1 cellular context compared by ENCODE assay signal in the genomic region with DNA sequence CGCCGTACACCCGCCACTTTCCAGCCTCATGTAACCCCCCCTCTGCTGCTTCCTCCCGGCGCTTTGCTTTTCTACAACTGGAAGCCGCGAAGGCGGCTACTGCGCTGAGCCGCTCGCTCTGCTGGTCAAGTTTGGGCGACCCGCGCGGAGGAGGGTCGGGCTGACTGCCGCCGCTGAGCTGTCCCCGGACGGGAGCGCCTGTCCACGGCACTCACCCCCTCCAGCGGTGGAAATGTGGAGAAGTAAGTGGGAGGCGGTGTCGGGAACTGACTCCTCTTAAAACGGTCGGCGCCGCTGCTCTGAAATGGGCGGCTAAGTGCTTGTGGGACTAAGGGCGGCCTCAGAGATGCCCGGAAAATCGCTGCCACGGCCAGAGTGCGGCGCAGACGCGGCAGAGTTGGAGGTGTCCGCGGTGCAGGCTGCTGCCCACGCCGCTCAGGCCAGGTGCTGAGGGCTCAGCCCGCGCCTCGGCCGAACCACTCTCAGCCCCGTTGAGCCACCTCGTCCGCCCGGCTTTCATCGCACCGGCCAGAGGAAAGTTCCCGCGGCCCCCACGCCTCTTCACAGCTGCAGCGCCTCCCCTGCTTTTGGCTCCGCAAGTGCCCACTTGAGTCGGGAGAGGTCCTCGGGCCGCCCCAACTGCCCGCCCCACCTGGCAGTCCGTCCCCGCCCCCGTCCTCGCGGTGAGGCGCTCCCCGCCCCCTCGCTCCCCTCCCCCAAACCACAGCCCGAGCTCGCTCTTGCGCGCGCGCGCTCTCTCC.
TF ChIP-seq lines count a peak whose summit lies in the region.

No MANE protein-coding gene starts in this region.

TF ChIP-seq in WTC11, 78 proteins besides CTCF, POLR2A, EP300 and RAD21 (continued from another document and continues in another):
- TF ChIP-seq, protein P1, sequence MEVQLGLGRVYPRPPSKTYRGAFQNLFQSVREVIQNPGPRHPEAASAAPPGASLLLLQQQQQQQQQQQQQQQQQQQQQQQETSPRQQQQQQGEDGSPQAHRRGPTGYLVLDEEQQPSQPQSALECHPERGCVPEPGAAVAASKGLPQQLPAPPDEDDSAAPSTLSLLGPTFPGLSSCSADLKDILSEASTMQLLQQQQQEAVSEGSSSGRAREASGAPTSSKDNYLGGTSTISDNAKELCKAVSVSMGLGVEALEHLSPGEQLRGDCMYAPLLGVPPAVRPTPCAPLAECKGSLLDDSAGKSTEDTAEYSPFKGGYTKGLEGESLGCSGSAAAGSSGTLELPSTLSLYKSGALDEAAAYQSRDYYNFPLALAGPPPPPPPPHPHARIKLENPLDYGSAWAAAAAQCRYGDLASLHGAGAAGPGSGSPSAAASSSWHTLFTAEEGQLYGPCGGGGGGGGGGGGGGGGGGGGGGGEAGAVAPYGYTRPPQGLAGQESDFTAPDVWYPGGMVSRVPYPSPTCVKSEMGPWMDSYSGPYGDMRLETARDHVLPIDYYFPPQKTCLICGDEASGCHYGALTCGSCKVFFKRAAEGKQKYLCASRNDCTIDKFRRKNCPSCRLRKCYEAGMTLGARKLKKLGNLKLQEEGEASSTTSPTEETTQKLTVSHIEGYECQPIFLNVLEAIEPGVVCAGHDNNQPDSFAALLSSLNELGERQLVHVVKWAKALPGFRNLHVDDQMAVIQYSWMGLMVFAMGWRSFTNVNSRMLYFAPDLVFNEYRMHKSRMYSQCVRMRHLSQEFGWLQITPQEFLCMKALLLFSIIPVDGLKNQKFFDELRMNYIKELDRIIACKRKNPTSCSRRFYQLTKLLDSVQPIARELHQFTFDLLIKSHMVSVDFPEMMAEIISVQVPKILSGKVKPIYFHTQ (CRISPR knock-in tag; IDR thresholded peaks at IDR 0.05), result no peak
- no peak for TF ChIP-seq NR2C2 (CRISPR knock-in tag; IDR thresholded peaks at IDR 0.05)
- TF ChIP-seq, protein P2, sequence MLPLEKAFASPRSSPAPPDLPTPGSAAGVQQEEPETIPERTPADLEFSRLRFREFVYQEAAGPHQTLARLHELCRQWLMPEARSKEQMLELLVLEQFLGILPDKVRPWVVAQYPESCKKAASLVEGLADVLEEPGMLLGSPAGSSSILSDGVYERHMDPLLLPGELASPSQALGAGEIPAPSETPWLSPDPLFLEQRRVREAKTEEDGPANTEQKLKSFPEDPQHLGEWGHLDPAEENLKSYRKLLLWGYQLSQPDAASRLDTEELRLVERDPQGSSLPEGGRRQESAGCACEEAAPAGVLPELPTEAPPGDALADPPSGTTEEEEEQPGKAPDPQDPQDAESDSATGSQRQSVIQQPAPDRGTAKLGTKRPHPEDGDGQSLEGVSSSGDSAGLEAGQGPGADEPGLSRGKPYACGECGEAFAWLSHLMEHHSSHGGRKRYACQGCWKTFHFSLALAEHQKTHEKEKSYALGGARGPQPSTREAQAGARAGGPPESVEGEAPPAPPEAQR (CRISPR knock-in tag; IDR thresholded peaks at IDR 0.05), result no peak
- no peak for TF ChIP-seq ZNF263 (CRISPR knock-in tag; IDR thresholded peaks at IDR 0.05; ENCODE audit: low read depth)
- TF ChIP-seq, protein P3, sequence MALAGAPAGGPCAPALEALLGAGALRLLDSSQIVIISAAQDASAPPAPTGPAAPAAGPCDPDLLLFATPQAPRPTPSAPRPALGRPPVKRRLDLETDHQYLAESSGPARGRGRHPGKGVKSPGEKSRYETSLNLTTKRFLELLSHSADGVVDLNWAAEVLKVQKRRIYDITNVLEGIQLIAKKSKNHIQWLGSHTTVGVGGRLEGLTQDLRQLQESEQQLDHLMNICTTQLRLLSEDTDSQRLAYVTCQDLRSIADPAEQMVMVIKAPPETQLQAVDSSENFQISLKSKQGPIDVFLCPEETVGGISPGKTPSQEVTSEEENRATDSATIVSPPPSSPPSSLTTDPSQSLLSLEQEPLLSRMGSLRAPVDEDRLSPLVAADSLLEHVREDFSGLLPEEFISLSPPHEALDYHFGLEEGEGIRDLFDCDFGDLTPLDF (CRISPR knock-in tag; IDR thresholded peaks at IDR 0.05), result peak; percentile 11; the same call in 1 of the 2 replicates
- TF ChIP-seq, protein P4, sequence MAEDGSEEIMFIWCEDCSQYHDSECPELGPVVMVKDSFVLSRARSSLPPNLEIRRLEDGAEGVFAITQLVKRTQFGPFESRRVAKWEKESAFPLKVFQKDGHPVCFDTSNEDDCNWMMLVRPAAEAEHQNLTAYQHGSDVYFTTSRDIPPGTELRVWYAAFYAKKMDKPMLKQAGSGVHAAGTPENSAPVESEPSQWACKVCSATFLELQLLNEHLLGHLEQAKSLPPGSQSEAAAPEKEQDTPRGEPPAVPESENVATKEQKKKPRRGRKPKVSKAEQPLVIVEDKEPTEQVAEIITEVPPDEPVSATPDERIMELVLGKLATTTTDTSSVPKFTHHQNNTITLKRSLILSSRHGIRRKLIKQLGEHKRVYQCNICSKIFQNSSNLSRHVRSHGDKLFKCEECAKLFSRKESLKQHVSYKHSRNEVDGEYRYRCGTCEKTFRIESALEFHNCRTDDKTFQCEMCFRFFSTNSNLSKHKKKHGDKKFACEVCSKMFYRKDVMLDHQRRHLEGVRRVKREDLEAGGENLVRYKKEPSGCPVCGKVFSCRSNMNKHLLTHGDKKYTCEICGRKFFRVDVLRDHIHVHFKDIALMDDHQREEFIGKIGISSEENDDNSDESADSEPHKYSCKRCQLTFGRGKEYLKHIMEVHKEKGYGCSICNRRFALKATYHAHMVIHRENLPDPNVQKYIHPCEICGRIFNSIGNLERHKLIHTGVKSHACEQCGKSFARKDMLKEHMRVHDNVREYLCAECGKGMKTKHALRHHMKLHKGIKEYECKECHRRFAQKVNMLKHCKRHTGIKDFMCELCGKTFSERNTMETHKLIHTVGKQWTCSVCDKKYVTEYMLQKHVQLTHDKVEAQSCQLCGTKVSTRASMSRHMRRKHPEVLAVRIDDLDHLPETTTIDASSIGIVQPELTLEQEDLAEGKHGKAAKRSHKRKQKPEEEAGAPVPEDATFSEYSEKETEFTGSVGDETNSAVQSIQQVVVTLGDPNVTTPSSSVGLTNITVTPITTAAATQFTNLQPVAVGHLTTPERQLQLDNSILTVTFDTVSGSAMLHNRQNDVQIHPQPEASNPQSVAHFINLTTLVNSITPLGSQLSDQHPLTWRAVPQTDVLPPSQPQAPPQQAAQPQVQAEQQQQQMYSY (CRISPR knock-in tag; IDR thresholded peaks at IDR 0.05), result no peak
- TF ChIP-seq ATF1 (CRISPR knock-in tag; IDR thresholded peaks at IDR 0.05), result no peak
- TF ChIP-seq KAT7 (CRISPR knock-in tag; IDR thresholded peaks at IDR 0.05; ENCODE audit: borderline replicate concordance), result no peak
- TF ChIP-seq ZNF416 (CRISPR knock-in tag; IDR thresholded peaks at IDR 0.05), result no peak
- TF ChIP-seq ZNF138 (CRISPR knock-in tag; conservative IDR thresholded peaks at IDR 0.05), result no peak
- TF ChIP-seq CBFB (CRISPR knock-in tag; IDR thresholded peaks at IDR 0.05; ENCODE audit: low read depth), result no peak
- TF ChIP-seq, protein P5, sequence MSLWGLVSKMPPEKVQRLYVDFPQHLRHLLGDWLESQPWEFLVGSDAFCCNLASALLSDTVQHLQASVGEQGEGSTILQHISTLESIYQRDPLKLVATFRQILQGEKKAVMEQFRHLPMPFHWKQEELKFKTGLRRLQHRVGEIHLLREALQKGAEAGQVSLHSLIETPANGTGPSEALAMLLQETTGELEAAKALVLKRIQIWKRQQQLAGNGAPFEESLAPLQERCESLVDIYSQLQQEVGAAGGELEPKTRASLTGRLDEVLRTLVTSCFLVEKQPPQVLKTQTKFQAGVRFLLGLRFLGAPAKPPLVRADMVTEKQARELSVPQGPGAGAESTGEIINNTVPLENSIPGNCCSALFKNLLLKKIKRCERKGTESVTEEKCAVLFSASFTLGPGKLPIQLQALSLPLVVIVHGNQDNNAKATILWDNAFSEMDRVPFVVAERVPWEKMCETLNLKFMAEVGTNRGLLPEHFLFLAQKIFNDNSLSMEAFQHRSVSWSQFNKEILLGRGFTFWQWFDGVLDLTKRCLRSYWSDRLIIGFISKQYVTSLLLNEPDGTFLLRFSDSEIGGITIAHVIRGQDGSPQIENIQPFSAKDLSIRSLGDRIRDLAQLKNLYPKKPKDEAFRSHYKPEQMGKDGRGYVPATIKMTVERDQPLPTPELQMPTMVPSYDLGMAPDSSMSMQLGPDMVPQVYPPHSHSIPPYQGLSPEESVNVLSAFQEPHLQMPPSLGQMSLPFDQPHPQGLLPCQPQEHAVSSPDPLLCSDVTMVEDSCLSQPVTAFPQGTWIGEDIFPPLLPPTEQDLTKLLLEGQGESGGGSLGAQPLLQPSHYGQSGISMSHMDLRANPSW (CRISPR knock-in tag; conservative IDR thresholded peaks at IDR 0.05; ENCODE audit: low read depth), result no peak
- TF ChIP-seq SP1 (CRISPR knock-in tag; conservative IDR thresholded peaks at IDR 0.05), result 0 out of 2 replicates have a peak, but pooled peaks have one; percentile 20
- no peak for TF ChIP-seq FOXP1 (CRISPR knock-in tag; IDR thresholded peaks at IDR 0.05; ENCODE audit: borderline replicate concordance)
- TF ChIP-seq, protein P6, sequence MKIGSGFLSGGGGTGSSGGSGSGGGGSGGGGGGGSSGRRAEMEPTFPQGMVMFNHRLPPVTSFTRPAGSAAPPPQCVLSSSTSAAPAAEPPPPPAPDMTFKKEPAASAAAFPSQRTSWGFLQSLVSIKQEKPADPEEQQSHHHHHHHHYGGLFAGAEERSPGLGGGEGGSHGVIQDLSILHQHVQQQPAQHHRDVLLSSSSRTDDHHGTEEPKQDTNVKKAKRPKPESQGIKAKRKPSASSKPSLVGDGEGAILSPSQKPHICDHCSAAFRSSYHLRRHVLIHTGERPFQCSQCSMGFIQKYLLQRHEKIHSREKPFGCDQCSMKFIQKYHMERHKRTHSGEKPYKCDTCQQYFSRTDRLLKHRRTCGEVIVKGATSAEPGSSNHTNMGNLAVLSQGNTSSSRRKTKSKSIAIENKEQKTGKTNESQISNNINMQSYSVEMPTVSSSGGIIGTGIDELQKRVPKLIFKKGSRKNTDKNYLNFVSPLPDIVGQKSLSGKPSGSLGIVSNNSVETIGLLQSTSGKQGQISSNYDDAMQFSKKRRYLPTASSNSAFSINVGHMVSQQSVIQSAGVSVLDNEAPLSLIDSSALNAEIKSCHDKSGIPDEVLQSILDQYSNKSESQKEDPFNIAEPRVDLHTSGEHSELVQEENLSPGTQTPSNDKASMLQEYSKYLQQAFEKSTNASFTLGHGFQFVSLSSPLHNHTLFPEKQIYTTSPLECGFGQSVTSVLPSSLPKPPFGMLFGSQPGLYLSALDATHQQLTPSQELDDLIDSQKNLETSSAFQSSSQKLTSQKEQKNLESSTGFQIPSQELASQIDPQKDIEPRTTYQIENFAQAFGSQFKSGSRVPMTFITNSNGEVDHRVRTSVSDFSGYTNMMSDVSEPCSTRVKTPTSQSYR (CRISPR knock-in tag; IDR thresholded peaks at IDR 0.05), result peak; percentile 54; the same call in 1 of the 2 replicates
- TF ChIP-seq, protein P7, sequence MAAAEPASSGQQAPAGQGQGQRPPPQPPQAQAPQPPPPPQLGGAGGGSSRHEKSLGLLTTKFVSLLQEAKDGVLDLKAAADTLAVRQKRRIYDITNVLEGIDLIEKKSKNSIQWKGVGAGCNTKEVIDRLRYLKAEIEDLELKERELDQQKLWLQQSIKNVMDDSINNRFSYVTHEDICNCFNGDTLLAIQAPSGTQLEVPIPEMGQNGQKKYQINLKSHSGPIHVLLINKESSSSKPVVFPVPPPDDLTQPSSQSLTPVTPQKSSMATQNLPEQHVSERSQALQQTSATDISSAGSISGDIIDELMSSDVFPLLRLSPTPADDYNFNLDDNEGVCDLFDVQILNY (CRISPR knock-in tag; IDR thresholded peaks at IDR 0.05), result peak; percentile 42; the same call in 1 of the 2 replicates
- TF ChIP-seq, protein P8, sequence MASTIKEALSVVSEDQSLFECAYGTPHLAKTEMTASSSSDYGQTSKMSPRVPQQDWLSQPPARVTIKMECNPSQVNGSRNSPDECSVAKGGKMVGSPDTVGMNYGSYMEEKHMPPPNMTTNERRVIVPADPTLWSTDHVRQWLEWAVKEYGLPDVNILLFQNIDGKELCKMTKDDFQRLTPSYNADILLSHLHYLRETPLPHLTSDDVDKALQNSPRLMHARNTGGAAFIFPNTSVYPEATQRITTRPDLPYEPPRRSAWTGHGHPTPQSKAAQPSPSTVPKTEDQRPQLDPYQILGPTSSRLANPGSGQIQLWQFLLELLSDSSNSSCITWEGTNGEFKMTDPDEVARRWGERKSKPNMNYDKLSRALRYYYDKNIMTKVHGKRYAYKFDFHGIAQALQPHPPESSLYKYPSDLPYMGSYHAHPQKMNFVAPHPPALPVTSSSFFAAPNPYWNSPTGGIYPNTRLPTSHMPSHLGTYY (CRISPR knock-in tag; IDR thresholded peaks at IDR 0.05), result no peak
- TF ChIP-seq CREB1 (CRISPR knock-in tag; IDR thresholded peaks at IDR 0.05), result 0 out of 2 replicates have a peak, but pooled peaks have one; percentile 54
- no peak for TF ChIP-seq JAZF1 (CRISPR knock-in tag; IDR thresholded peaks at IDR 0.05)
- TF ChIP-seq, protein P9, sequence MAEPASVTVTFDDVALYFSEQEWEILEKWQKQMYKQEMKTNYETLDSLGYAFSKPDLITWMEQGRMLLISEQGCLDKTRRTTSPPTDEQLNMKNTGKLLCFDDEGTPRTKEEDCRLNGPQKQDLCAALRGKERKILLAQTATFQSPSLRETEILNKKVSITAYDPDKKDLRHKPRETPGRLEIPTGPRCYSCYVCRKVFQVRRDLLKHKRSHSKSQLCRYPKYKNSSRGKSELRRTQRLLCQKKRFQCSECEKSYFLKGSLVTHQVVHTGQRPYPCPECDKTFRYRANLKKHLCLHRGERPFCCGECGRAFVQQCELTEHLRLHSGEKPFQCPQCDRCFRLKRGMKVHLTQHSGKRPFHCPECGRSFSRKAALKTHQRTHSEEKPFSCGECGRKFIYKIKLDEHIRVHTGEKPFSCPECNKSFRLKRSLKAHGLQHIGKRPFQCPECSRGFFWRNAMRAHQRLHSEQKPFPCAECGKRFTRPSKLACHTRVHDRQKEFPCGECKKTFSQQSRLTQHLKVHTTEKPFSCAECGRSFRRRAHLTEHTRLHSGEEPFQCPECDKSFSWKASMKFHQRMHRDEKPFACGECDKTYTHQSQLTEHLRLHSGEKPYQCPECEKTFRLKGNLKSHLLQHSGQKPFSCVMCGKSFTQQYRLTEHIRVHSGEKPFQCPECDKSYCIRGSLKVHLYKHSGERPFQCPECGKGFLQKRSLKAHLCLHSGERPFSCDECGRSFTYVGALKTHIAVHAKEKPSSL (CRISPR knock-in tag; conservative IDR thresholded peaks at IDR 0.05), result no peak
- TF ChIP-seq, protein P10, sequence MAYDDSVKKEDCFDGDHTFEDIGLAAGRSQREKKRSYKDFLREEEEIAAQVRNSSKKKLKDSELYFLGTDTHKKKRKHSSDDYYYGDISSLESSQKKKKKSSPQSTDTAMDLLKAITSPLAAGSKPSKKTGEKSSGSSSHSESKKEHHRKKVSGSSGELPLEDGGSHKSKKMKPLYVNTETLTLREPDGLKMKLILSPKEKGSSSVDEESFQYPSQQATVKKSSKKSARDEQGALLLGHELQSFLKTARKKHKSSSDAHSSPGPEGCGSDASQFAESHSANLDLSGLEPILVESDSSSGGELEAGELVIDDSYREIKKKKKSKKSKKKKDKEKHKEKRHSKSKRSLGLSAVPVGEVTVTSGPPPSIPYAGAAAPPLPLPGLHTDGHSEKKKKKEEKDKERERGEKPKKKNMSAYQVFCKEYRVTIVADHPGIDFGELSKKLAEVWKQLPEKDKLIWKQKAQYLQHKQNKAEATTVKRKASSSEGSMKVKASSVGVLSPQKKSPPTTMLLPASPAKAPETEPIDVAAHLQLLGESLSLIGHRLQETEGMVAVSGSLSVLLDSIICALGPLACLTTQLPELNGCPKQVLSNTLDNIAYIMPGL (CRISPR knock-in tag; IDR thresholded peaks at IDR 0.05), result peak; percentile 83
- no peak for TF ChIP-seq ZNF671 (CRISPR knock-in tag; IDR thresholded peaks at IDR 0.05)
- 0 out of 2 replicates have a peak, but pooled peaks have one; percentile 34 for TF ChIP-seq NFE2L1 (CRISPR knock-in tag; IDR thresholded peaks at IDR 0.05)
- TF ChIP-seq CREM (CRISPR knock-in tag; IDR thresholded peaks at IDR 0.05), result 0 out of 2 replicates have a peak, but pooled peaks have one; percentile 16
- TF ChIP-seq, protein P11, sequence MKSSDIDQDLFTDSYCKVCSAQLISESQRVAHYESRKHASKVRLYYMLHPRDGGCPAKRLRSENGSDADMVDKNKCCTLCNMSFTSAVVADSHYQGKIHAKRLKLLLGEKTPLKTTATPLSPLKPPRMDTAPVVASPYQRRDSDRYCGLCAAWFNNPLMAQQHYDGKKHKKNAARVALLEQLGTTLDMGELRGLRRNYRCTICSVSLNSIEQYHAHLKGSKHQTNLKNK (CRISPR knock-in tag; IDR thresholded peaks at IDR 0.05), result no peak
- no peak for TF ChIP-seq NFYB (CRISPR knock-in tag; conservative IDR thresholded peaks at IDR 0.05; ENCODE audit: low read depth)
- no peak for TF ChIP-seq SOX15 (CRISPR knock-in tag; IDR thresholded peaks at IDR 0.05)
